In the genomic region with DNA sequence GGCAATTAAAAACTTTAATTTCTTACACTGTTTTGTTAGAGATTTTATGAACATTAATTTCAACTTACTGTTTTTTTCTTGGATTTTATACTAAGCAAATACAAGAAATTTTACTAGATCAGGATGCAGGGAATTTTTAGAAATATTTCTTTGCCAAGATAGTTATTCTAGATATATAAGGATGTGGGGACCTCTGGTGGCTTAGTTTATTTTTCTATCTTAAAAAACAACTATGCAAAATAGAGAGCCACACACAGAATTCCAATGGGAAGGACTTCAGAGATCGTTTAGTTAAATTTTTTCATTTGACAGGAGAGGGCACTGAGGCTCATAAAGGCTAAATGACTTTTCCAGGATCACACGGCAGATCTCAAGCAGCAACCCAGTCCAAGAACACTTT, we compare ENCODE assay signal across 1 cellular context.
TF ChIP-seq lines count a peak whose summit lies in the region.

No MANE protein-coding gene starts in this region.

TF ChIP-seq in HCT116, 20 proteins besides CTCF, POLR2A, EP300 and RAD21 (continued from another document):
- TF ChIP-seq, protein P1, sequence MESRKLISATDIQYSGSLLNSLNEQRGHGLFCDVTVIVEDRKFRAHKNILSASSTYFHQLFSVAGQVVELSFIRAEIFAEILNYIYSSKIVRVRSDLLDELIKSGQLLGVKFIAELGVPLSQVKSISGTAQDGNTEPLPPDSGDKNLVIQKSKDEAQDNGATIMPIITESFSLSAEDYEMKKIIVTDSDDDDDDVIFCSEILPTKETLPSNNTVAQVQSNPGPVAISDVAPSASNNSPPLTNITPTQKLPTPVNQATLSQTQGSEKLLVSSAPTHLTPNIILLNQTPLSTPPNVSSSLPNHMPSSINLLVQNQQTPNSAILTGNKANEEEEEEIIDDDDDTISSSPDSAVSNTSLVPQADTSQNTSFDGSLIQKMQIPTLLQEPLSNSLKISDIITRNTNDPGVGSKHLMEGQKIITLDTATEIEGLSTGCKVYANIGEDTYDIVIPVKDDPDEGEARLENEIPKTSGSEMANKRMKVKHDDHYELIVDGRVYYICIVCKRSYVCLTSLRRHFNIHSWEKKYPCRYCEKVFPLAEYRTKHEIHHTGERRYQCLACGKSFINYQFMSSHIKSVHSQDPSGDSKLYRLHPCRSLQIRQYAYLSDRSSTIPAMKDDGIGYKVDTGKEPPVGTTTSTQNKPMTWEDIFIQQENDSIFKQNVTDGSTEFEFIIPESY (IDR thresholded peaks at IDR 0.05; ENCODE audit: extremely low read depth, insufficient replicate concordance, low read length), result no peak
- TF ChIP-seq YY1 (IDR thresholded peaks at IDR 0.05; ENCODE audit: extremely low read depth, insufficient replicate concordance, low read depth, low read length), result no peak
- TF ChIP-seq MAX (IDR thresholded peaks at IDR 0.05), result no peak
- no peak for TF ChIP-seq POLR2AphosphoS5 (IDR thresholded peaks at IDR 0.05; ENCODE audit: low read depth, low read length)
- TF ChIP-seq EGR1 (IDR thresholded peaks at IDR 0.05; ENCODE audit: low read depth), result no peak
- no peak for TF ChIP-seq ZNF274 (IDR thresholded peaks at IDR 0.05; ENCODE audit: low read depth, low read length)
- no peak for TF ChIP-seq JUND (IDR thresholded peaks at IDR 0.05)
- TF ChIP-seq, protein P2, sequence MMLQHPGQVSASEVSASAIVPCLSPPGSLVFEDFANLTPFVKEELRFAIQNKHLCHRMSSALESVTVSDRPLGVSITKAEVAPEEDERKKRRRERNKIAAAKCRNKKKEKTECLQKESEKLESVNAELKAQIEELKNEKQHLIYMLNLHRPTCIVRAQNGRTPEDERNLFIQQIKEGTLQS (IDR thresholded peaks at IDR 0.05), result no peak
